In genomic region chr9:94746541-94747505, GRCh38 we compare ENCODE assay signal across 2 cellular contexts.
A peak's percentile ranks its signal among the peaks of the same experiment; 100 is the strongest.
TF ChIP-seq lines count a peak whose summit lies in the region.

No MANE protein-coding gene starts in this region.

TF ChIP-seq in A549, 52 proteins besides CTCF, POLR2A, EP300 and RAD21:
- no peak for TF ChIP-seq RNF2 (IDR thresholded peaks at IDR 0.05; ENCODE audit: borderline replicate concordance, low read depth)
- no peak for TF ChIP-seq E2F6 (IDR thresholded peaks at IDR 0.05; ENCODE audit: borderline replicate concordance, low read depth)
- no peak for TF ChIP-seq CEBPB (IDR thresholded peaks at IDR 0.05)
- TF ChIP-seq HOXB13 (CRISPR knock-in tag; IDR thresholded peaks at IDR 0.05; ENCODE audit: low read depth), result no peak
- no peak for TF ChIP-seq MAZ (IDR thresholded peaks at IDR 0.05; ENCODE audit: borderline replicate concordance, low read depth, low read length)
- TF ChIP-seq PHF8 (IDR thresholded peaks at IDR 0.05; ENCODE audit: borderline replicate concordance, low read depth), result no peak
- TF ChIP-seq JUN (IDR thresholded peaks at IDR 0.05), result no peak
- TF ChIP-seq NPAS2 (CRISPR knock-in tag; IDR thresholded peaks at IDR 0.05; ENCODE audit: borderline replicate concordance), result no peak

TF ChIP-seq in SK-N-SH, 30 proteins besides CTCF, POLR2A, EP300 and RAD21:
- peak; percentile 66; the same call in 1 of the 2 replicates for TF ChIP-seq RCOR1 (IDR thresholded peaks at IDR 0.05; ENCODE audit: low read length)
- no peak for TF ChIP-seq ELF1 (IDR thresholded peaks at IDR 0.05)
- no peak for TF ChIP-seq USF2 (IDR thresholded peaks at IDR 0.05; ENCODE audit: borderline replicate concordance, low read depth, low read length)
- peak; percentile 77 for TF ChIP-seq GATA2 (CRISPR knock-in tag; IDR thresholded peaks at IDR 0.05)
- TF ChIP-seq TAF1 (IDR thresholded peaks at IDR 0.05; ENCODE audit: borderline replicate concordance, low read depth, low read length), result no peak
